ENCODE assay signal across 1 cellular context in genomic region chr9:116628706-116629105, GRCh38.
TF ChIP-seq lines count a peak whose summit lies in the region.

No MANE protein-coding gene starts in this region.

TF ChIP-seq in H1, 55 proteins besides CTCF, POLR2A, EP300 and RAD21 (continued from another document):
- TF ChIP-seq ATF2 (IDR thresholded peaks at IDR 0.05; ENCODE audit: low read length), result no peak
- TF ChIP-seq, protein P1, sequence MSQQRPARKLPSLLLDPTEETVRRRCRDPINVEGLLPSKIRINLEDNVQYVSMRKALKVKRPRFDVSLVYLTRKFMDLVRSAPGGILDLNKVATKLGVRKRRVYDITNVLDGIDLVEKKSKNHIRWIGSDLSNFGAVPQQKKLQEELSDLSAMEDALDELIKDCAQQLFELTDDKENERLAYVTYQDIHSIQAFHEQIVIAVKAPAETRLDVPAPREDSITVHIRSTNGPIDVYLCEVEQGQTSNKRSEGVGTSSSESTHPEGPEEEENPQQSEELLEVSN (IDR thresholded peaks at IDR 0.05), result no peak
- no peak for TF ChIP-seq RFX5 (IDR thresholded peaks at IDR 0.05; ENCODE audit: borderline replicate concordance, low read depth, low read length)
- TF ChIP-seq GTF2F1 (IDR thresholded peaks at IDR 0.05; ENCODE audit: borderline replicate concordance, low read depth, low read length), result no peak
- TF ChIP-seq, protein P2, sequence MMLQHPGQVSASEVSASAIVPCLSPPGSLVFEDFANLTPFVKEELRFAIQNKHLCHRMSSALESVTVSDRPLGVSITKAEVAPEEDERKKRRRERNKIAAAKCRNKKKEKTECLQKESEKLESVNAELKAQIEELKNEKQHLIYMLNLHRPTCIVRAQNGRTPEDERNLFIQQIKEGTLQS (IDR thresholded peaks at IDR 0.05; ENCODE audit: insufficient read depth, low read depth, low read length), result no peak
- no peak for TF ChIP-seq RXRA (IDR thresholded peaks at IDR 0.05; ENCODE audit: insufficient read depth, low read depth, low read length)
- TF ChIP-seq SRF (IDR thresholded peaks at IDR 0.05; ENCODE audit: low read depth, low read length), result no peak
- TF ChIP-seq BACH1 (IDR thresholded peaks at IDR 0.05; ENCODE audit: low read length), result no peak
- TF ChIP-seq TAF1 (IDR thresholded peaks at IDR 0.05; ENCODE audit: low read depth, low read length), result no peak
- TF ChIP-seq NRF1 (IDR thresholded peaks at IDR 0.05; ENCODE audit: low read depth, low read length), result no peak
- no peak for TF ChIP-seq SUZ12 (IDR thresholded peaks at IDR 0.05; ENCODE audit: low read length)
- no peak for TF ChIP-seq TEAD4 (IDR thresholded peaks at IDR 0.05; ENCODE audit: low read depth, low read length)
TF ChIP-seq in H1: peak in this region for 0.
